ENCODE assay signal across 9 cellular contexts in the genomic region with DNA sequence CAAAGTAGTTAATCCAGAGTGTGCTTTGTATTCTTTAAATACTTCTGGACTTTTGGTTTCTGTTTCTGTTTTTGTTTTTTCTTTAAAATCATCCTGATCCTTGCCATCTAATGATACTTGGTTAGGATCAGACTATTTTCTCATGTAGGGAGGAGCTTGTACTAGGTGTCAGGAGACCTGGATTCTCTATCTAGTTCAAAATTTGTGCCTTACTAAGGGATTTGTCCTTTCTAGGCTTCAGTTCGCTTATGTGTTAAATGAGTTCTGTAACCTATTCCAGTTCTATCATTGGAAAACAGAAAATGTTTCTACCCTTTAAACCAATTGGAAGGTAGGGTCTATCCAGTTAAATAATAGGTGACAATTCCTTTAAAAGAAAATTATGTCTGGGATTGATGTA. TPM values are rescaled to one million over a fixed set of nuclear protein-coding genes. Genes with fewer than 3 reads are reported as not detected.
DNase-seq lines count a peak whose midpoint lies in the region; ATAC-seq and TF ChIP-seq lines count a peak whose summit lies in the region.
"Had no signal": no experiment of that assay in that cellular context is flagged by ENCODE, and none has a peak within 500 bp of the region (broad histone marks: within the 10 kb centered on the region; RNA-seq: fewer than 3 reads in every experiment).

No MANE protein-coding gene starts in this region.

- H3K4me1 Mint-ChIP-seq in immature natural killer cell = peaks cover 34 to 49% of the 10 kb centered on the region in 2 donors
- peaks cover 10 to 24% of the 10 kb centered on the region in 2 donors for H3K4me1 Mint-ChIP-seq in stimulated activated naive B cell treated with anti-CD40 and anti-IgM and Interleukin-4, amounts not matched to agents 10 μg/mL and 1 μg/mL and 100 μg/mL, for 72 hours
- peaks cover 30% of the 10 kb centered on the region for H3K4me1 Mint-ChIP-seq in WTC11

- no peak for ATAC-seq in stimulated activated naive B cell treated with anti-CD40 and anti-IgM and Interleukin-4, amounts not matched to agents 10 μg/mL and 1 μg/mL and 100 μg/mL, for 72 hours (replicated peaks)
- ATAC-seq in WTC11 = no peak

- WGBS in smooth muscle cell (ENCODE audit: low lambda C conversion rate) = 93% methylated on average over 1 of the region's 1 CpG

- no peak overlapping the region for H2AFZ ChIP-seq in OCI-LY3 (ENCODE audit: low read depth, low read length)
- no peak overlapping the region for H2AFZ ChIP-seq in smooth muscle cell (ENCODE audit: low read depth)

- H3K4me3 ChIP-seq in GM12875 (ENCODE audit: low read depth, low read length) = peak overlapping the region; percentile 46
- no peak overlapping the region for H3K4me3 ChIP-seq in OCI-LY3 (ENCODE audit: low read length)
- no peak overlapping the region for H3K4me3 ChIP-seq in smooth muscle cell

- H3K27me3 Mint-ChIP-seq in immature natural killer cell (ENCODE audit: low read depth in 3 of 3) = peaks cover 10 to 15% (median 14%) of the 10 kb centered on the region in 3 donors
- H3K27me3 Mint-ChIP-seq in stimulated activated naive B cell treated with anti-CD40 and anti-IgM and Interleukin-4, amounts not matched to agents 10 μg/mL and 1 μg/mL and 100 μg/mL, for 72 hours = no peaks in the 10 kb centered on the region
- peaks cover 66% of the 10 kb centered on the region for H3K27me3 Mint-ChIP-seq in WTC11 (ENCODE audit: low read depth)

- H3K79me2 ChIP-seq in OCI-LY3 (ENCODE audit: low read length) (peaks cover 30% of the 10 kb centered on the region), smooth muscle cell (ENCODE audit: low read depth) (no peaks in the 10 kb centered on the region)

- H3K4me1 ChIP-seq in OCI-LY3 (ENCODE audit: low read length) = peaks cover 27% of the 10 kb centered on the region
- no peaks in the 10 kb centered on the region for H3K4me1 ChIP-seq in smooth muscle cell (ENCODE audit: low read depth)

- no peaks in the 10 kb centered on the region for H3K9me3 ChIP-seq in OCI-LY3 (ENCODE audit: insufficient read depth, low read length)
- no peaks in the 10 kb centered on the region for H3K9me3 ChIP-seq in smooth muscle cell (replicated peaks; ENCODE audit: low read depth)

- no peaks in the 10 kb centered on the region for H3K9me3 Mint-ChIP-seq in immature natural killer cell
- no peaks in the 10 kb centered on the region for H3K9me3 Mint-ChIP-seq in stimulated activated naive B cell treated with anti-CD40 and anti-IgM and Interleukin-4, amounts not matched to agents 10 μg/mL and 1 μg/mL and 100 μg/mL, for 72 hours
- H3K9me3 Mint-ChIP-seq in WTC11 = no peaks in the 10 kb centered on the region

- H3K27ac Mint-ChIP-seq in immature natural killer cell (peak overlapping the region in 1 of 6 donors; percentile 25), WTC11 (no peak overlapping the region)
- H3K27ac Mint-ChIP-seq in stimulated activated naive B cell treated with anti-CD40 and anti-IgM and Interleukin-4, amounts not matched to agents 10 μg/mL and 1 μg/mL and 100 μg/mL, for 72 hours = peak overlapping the region; percentile 98

- H3K9ac ChIP-seq in OCI-LY3 (ENCODE audit: low read length) = no peak overlapping the region
- no peak overlapping the region for H3K9ac ChIP-seq in smooth muscle cell (ENCODE audit: low read depth)

- H3K4me3 Mint-ChIP-seq in immature natural killer cell (peak overlapping the region in 4 of 5 donors; percentile 13 to 63 (median 57)), WTC11 (no peak overlapping the region)
- H3K4me3 Mint-ChIP-seq in stimulated activated naive B cell treated with anti-CD40 and anti-IgM and Interleukin-4, amounts not matched to agents 10 μg/mL and 1 μg/mL and 100 μg/mL, for 72 hours = peak overlapping the region; percentile 88 to 93

- DNase-seq in immature natural killer cell (no peak), WTC11 (ENCODE audit: low spot score) (no peak), SHP77 treated with DMSO at 0.1 percent for 48 hours (lab: John Stamatoyannopoulos, UW) (no peak), smooth muscle cell (lab: John Stamatoyannopoulos, UW; ENCODE audit: unreplicated experiment) (no peak), SKM-1 treated with dmso at 0.1 percent for 144 hours (lab: John Stamatoyannopoulos, UW; ENCODE audit: unreplicated experiment) (no peak)
- DNase-seq in stimulated activated naive B cell treated with anti-CD40 and anti-IgM and Interleukin-4, amounts not matched to agents 10 μg/mL and 1 μg/mL and 100 μg/mL, for 72 hours = no peak
- DNase-seq: stimulated activated CD4-positive, alpha-beta T cell treated with anti-CD3 and anti-CD28 coated beads, Interleukin-2, amount 100 ng/mL, for 48 hours had no signal

- H3K27me3 ChIP-seq in OCI-LY3 (ENCODE audit: low read depth, low read length) (0 out of 2 replicates have a peak, but pooled peaks cover 4% of the 10 kb centered on the region), smooth muscle cell (ENCODE audit: low read depth) (no peaks in the 10 kb centered on the region)

- TF ChIP-seq CTCF in GM12875 (IDR thresholded peaks at IDR 0.05; ENCODE audit: borderline replicate concordance, insufficient read depth, low read depth, low read length) (no peak), OCI-LY3 (IDR thresholded peaks at IDR 0.05; ENCODE audit: low read depth, low read length) (no peak), WTC11 (IDR thresholded peaks at IDR 0.05) (no peak), smooth muscle cell (IDR thresholded peaks at IDR 0.05; ENCODE audit: borderline replicate concordance, insufficient read depth, poor library complexity, severe bottlenecking) (no peak)

- no peaks in the 10 kb centered on the region for H3K36me3 Mint-ChIP-seq in immature natural killer cell
- H3K36me3 Mint-ChIP-seq in stimulated activated naive B cell treated with anti-CD40 and anti-IgM and Interleukin-4, amounts not matched to agents 10 μg/mL and 1 μg/mL and 100 μg/mL, for 72 hours = peaks cover 11 to 23% of the 10 kb centered on the region in 2 donors
- H3K36me3 Mint-ChIP-seq in WTC11 = no peaks in the 10 kb centered on the region

- H3K4me2 ChIP-seq in OCI-LY3 (ENCODE audit: low read length) = peak overlapping the region; percentile 31; the same call in 1 of the 2 replicates
- H3K4me2 ChIP-seq in smooth muscle cell = no peak overlapping the region

- no peak overlapping the region for H3K27ac ChIP-seq in OCI-LY3 (ENCODE audit: low read length)
- no peak overlapping the region for H3K27ac ChIP-seq in smooth muscle cell (ENCODE audit: low read depth)

- H4K20me1 ChIP-seq in OCI-LY3 (ENCODE audit: insufficient read depth, low read length) (0 out of 2 replicates have a peak, but pooled peaks cover 2% of the 10 kb centered on the region), smooth muscle cell (ENCODE audit: low read depth) (no peaks in the 10 kb centered on the region)

- CTCF ChIA-PET in WTC11 (lab: Charles Lee) = no interaction called here

- POLR2A ChIA-PET in WTC11 (lab: Charles Lee) = no interaction called here

- H3K36me3 ChIP-seq in OCI-LY3 (replicated peaks; ENCODE audit: low read depth, low read length) = peaks cover under 1% of the 10 kb centered on the region
- H3K36me3 ChIP-seq in smooth muscle cell (ENCODE audit: low read depth) = no peaks in the 10 kb centered on the region

- no peaks in the 10 kb centered on the region for H3F3A ChIP-seq in smooth muscle cell (ENCODE audit: low read depth)

TF ChIP-seq in WTC11, 78 proteins besides CTCF, POLR2A, EP300 and RAD21:
- no peak for TF ChIP-seq TP53 (CRISPR knock-in tag; IDR thresholded peaks at IDR 0.05)
- TF ChIP-seq CREB1 (CRISPR knock-in tag; IDR thresholded peaks at IDR 0.05) = no peak

RNA-seq across cellular contexts. Expression of gene MEF2C, which starts 3.3 kb away (rescaled TPM):
- polyA plus RNA-seq in immature natural killer cell = 1 to 10 TPM; 2.1 to 9.6 (median 8.4) TPM
- 1.4 to 3.6 TPM (median 1.7 TPM) in 3 replicates for total RNA-seq in WTC11 (2021)
- total RNA-seq in smooth muscle cell = 10.7 and 14.0 TPM in 2 replicates
- 8.1 and 11.4 TPM in 2 replicates for polyA plus RNA-seq in smooth muscle cell
